Comparison of ENCODE assay signal across 13 cellular contexts in genomic region chr2:159098374-159098773, GRCh38.
DNase-seq lines count a peak whose midpoint lies in the region; ATAC-seq and TF ChIP-seq lines count a peak whose summit lies in the region.
"Had no signal": no experiment of that assay in that cellular context is flagged by ENCODE, and none has a peak within 500 bp of the region (broad histone marks: within the 10 kb centered on the region; RNA-seq: fewer than 3 reads in every experiment).

No MANE protein-coding gene starts in this region.

- H3K27ac Mint-ChIP-seq in Calu3 (ENCODE audit: unreplicated experiment) = peak overlapping the region; percentile 80
- H3K27ac Mint-ChIP-seq: B cell had no signal

- ATAC-seq in omental fat pad (ENCODE audit: low FRiP score) = peak; percentile 38

- BruUV-seq in Calu3 (replicated peaks; lab: Mats Ljungman, UMichigan) = no TSS peak

- peaks cover 49% of the 10 kb centered on the region for H3K4me1 Mint-ChIP-seq in Calu3 (ENCODE audit: low read depth, unreplicated experiment)

- H3K4me3 Mint-ChIP-seq in Calu3 (ENCODE audit: low read depth, unreplicated experiment) = peak overlapping the region; percentile 5
- H3K4me3 Mint-ChIP-seq: B cell had no signal

- intact Hi-C loops in Calu3 (cut with micrococcal nuclease; ENCODE audit: unreplicated experiment) = loop anchor here (10.0 kb wide), 1 partner anchor 124 kb away; no protein-coding TSS in a partner anchor

- peaks cover 9% of the 10 kb centered on the region for H3K9me3 Mint-ChIP-seq in Calu3 (ENCODE audit: low read depth, unreplicated experiment)

- TF ChIP-seq CTCF in Calu3 (IDR thresholded peaks at IDR 0.05; ENCODE audit: unreplicated experiment) (no peak), omental fat pad (IDR thresholded peaks at IDR 0.05) (no peak)

- peaks cover 25% of the 10 kb centered on the region for H3K36me3 Mint-ChIP-seq in Calu3 (ENCODE audit: insufficient read depth, unreplicated experiment)

- H3K27me3 Mint-ChIP-seq in Calu3 (ENCODE audit: unreplicated experiment) = no peaks in the 10 kb centered on the region
- H3K27me3 Mint-ChIP-seq: B cell had no signal

- no peak for DNase-seq in Calu3
- DNase-seq in NCI-H69 (lab: John Stamatoyannopoulos, UW) = peak; percentile 28
- DNase-seq in dedifferentiated amniotic fluid mesenchymal stem cell (ENCODE audit: extremely low spot score) = peak; percentile 43
- no peak for DNase-seq in omental fat pad (ENCODE audit: low spot score)
- DNase-seq in H4 (ENCODE audit: low spot score) = no peak
- no peak for DNase-seq in MV-4-11 (lab: John Stamatoyannopoulos, UW)
- DNase-seq in activated naive CD4-positive, alpha-beta T cell treated with Interleukin-2 at 50 U/mL for 16 hours = no peak
- no peak for DNase-seq in COLO668 (lab: John Stamatoyannopoulos, UW; ENCODE audit: unreplicated experiment)
- DNase-seq: activated T-cell treated with anti-CD3 and anti-CD28 coated beads for 4 hours, cortex of kidney, NCI-H1436 treated with DMSO at 0.1 percent for 48 hours, NCI-H82 had no signal

- CTCF ChIA-PET in Calu3 (lab: Charles Lee) = interaction anchor here (0.6 kb wide), 1 partner anchor 20 kb away, joined by 3 read pairs; no protein-coding TSS in a partner anchor

Comparison
In these comparisons a context has a peak if more than half of its experiments do, and no peak if none do; other contexts are left out.
1. DNase-seq: peak in NCI-H69 (single experiment) and dedifferentiated amniotic fluid mesenchymal stem cell (single experiment); none in Calu3 (single experiment), omental fat pad (single experiment), H4 (single experiment), MV-4-11 (single experiment), activated naive CD4-positive, alpha-beta T cell treated with Interleukin-2 at 50 U/mL for 16 hours (single experiment) and COLO668 (single experiment).